38 cellular contexts compared by ENCODE assay signal in genomic region chr11:21104641-21105040, GRCh38.
"Had no signal": no experiment of that assay in that cellular context is flagged by ENCODE, and none has a peak within 500 bp of the region (broad histone marks: within the 10 kb centered on the region; RNA-seq: fewer than 3 reads in every experiment).

No MANE protein-coding gene starts in this region.

- H3K4me1 ChIP-seq: adrenal gland, ascending aorta, body of pancreas, breast epithelium had no signal

- H3K9me3 ChIP-seq: adrenal gland, ascending aorta, body of pancreas had no signal

- H3K9me3 Mint-ChIP-seq: activated naive CD8-positive, alpha-beta T cell treated with anti-CD3 and anti-CD28 coated beads for 36 hours; activated T-helper 1 cell treated with anti-CD3 and anti-CD28 coated beads, Interleukin-12 subunit alpha, Interleukin-12 subunit beta, Interleukin-2, Interleukin-4 antibody, amounts not matched to agents 30 ng/mL and 10 ng/mL and 1 ng/mL, durations not matched to agents 14 hours and 24 hours and 36 hours had no signal

- H3K36me3 Mint-ChIP-seq: activated naive CD4-positive, alpha-beta T cell treated with anti-CD3 and anti-CD28 coated beads, Interleukin-2, amount 10 ng/mL, durations not matched to agents 7 days and 5 days; activated naive CD4-positive, alpha-beta T cell treated with anti-CD3 and anti-CD28 coated beads, Interleukin-2, amount 50 U/mL, for 24 hours; activated naive CD8-positive, alpha-beta T cell; activated naive CD8-positive, alpha-beta T cell treated with anti-CD3 and anti-CD28 coated beads for 36 hours; activated naive CD8-positive, alpha-beta T cell treated with anti-CD3 and anti-CD28 coated beads, Interleukin-2, amount 10 ng/mL, durations not matched to agents 7 days and 5 days; brain had no signal

- H3K27me3 ChIP-seq: adrenal gland, ascending aorta, body of pancreas, brain microvascular endothelial cell, breast epithelium, cardiac muscle cell had no signal

- H3K4me3 ChIP-seq: adrenal gland, ascending aorta, body of pancreas, breast epithelium, cardiac muscle cell had no signal

- H3K27ac Mint-ChIP-seq: activated naive CD4-positive, alpha-beta T cell treated with anti-CD3 and anti-CD28 coated beads for 36 hours; activated naive CD4-positive, alpha-beta T cell treated with anti-CD3 and anti-CD28 coated beads, Interleukin-2, amount 10 ng/mL, durations not matched to agents 7 days and 5 days; activated naive CD4-positive, alpha-beta T cell treated with anti-CD3 and anti-CD28 coated beads, Interleukin-2, amount 50 U/mL, for 24 hours; activated naive CD4-positive, alpha-beta T cell treated with anti-CD3 and anti-CD28 coated beads, Interleukin-2, amount 50 U/mL, for 72 hours; activated naive CD8-positive, alpha-beta T cell; activated naive CD8-positive, alpha-beta T cell treated with anti-CD3 and anti-CD28 coated beads for 36 hours; activated naive CD8-positive, alpha-beta T cell treated with anti-CD3 and anti-CD28 coated beads, Interleukin-2, amount 10 ng/mL, durations not matched to agents 7 days and 5 days; activated naive CD8-positive, alpha-beta T cell treated with anti-CD3 and anti-CD28 coated beads, Interleukin-2, amount 50 U/mL, for 24 hours; activated T-cell treated with anti-CD3 and anti-CD28 coated beads, Interleukin-2, amount 50 U/mL, for 24 hours; activated T-cell treated with anti-CD3 and anti-CD28 coated beads, Interleukin-2, amount 50 U/mL, for 72 hours; activated T-helper 1 cell treated with anti-CD3 and anti-CD28 coated beads, Interleukin-12 subunit alpha, Interleukin-12 subunit beta, Interleukin-2, Interleukin-4 antibody, amounts not matched to agents 30 ng/mL and 10 ng/mL and 1 ng/mL, durations not matched to agents 14 hours and 24 hours and 36 hours; activated T-helper 17 cell treated with anti-CD3 and anti-CD28 coated beads, Interleukin-2, amount 50 U/mL, for 72 hours; activated T-helper 2 cell treated with anti-CD3 and anti-CD28 coated beads, Interferon-gamma antibody, Interleukin-2, Interleukin-4, amounts not matched to agents 10 μg/mL and 5 μg/mL and 100 μg/mL, durations not matched to agents 14 hours and 24 hours and 36 hours; brain had no signal

- H3K27ac ChIP-seq: adrenal gland, ascending aorta, body of pancreas, brain microvascular endothelial cell, breast epithelium, cardiac muscle cell had no signal

- H3K4me3 Mint-ChIP-seq: activated naive CD4-positive, alpha-beta T cell treated with anti-CD3 and anti-CD28 coated beads for 36 hours; activated naive CD4-positive, alpha-beta T cell treated with anti-CD3 and anti-CD28 coated beads, Interleukin-2, amount 10 ng/mL, durations not matched to agents 7 days and 5 days; activated naive CD4-positive, alpha-beta T cell treated with anti-CD3 and anti-CD28 coated beads, Interleukin-2, amount 50 U/mL, for 24 hours; activated naive CD8-positive, alpha-beta T cell; activated naive CD8-positive, alpha-beta T cell treated with anti-CD3 and anti-CD28 coated beads for 36 hours; activated naive CD8-positive, alpha-beta T cell treated with anti-CD3 and anti-CD28 coated beads, Interleukin-2, amount 10 ng/mL, durations not matched to agents 7 days and 5 days; activated naive CD8-positive, alpha-beta T cell treated with anti-CD3 and anti-CD28 coated beads, Interleukin-2, amount 50 U/mL, for 24 hours; activated T-cell treated with anti-CD3 and anti-CD28 coated beads, Interleukin-2, amount 50 U/mL, for 24 hours; activated T-cell treated with anti-CD3 and anti-CD28 coated beads, Interleukin-2, amount 50 U/mL, for 4 hours; activated T-cell treated with anti-CD3 and anti-CD28 coated beads, Interleukin-2, amount 50 U/mL, for 72 hours; activated T-helper 1 cell treated with anti-CD3 and anti-CD28 coated beads, Interleukin-12 subunit alpha, Interleukin-12 subunit beta, Interleukin-2, Interleukin-4 antibody, amounts not matched to agents 30 ng/mL and 10 ng/mL and 1 ng/mL, durations not matched to agents 14 hours and 24 hours and 36 hours; activated T-helper 17 cell treated with anti-CD3 and anti-CD28 coated beads, Interleukin-2, amount 50 U/mL, for 72 hours; brain; central memory CD8-positive, alpha-beta T cell had no signal

- H3K36me3 ChIP-seq: adrenal gland, ascending aorta, brain microvascular endothelial cell, breast epithelium, cardiac muscle cell had no signal

- H3K4me1 Mint-ChIP-seq: activated naive CD4-positive, alpha-beta T cell treated with anti-CD3 and anti-CD28 coated beads, Interleukin-2, amount 10 ng/mL, durations not matched to agents 7 days and 5 days; activated naive CD4-positive, alpha-beta T cell treated with anti-CD3 and anti-CD28 coated beads, Interleukin-2, amount 50 U/mL, for 24 hours; activated naive CD8-positive, alpha-beta T cell treated with anti-CD3 and anti-CD28 coated beads for 36 hours; activated naive CD8-positive, alpha-beta T cell treated with anti-CD3 and anti-CD28 coated beads, Interleukin-2, amount 10 ng/mL, durations not matched to agents 7 days and 5 days; activated naive CD8-positive, alpha-beta T cell treated with anti-CD3 and anti-CD28 coated beads, Interleukin-2, amount 50 U/mL, for 24 hours; activated T-helper 17 cell treated with anti-CD3 and anti-CD28 coated beads, Interleukin-2, amount 50 U/mL, for 72 hours; central memory CD8-positive, alpha-beta T cell had no signal

- H3K27me3 Mint-ChIP-seq: activated naive CD4-positive, alpha-beta T cell treated with anti-CD3 and anti-CD28 coated beads, Interleukin-2, amount 10 ng/mL, durations not matched to agents 7 days and 5 days; activated naive CD4-positive, alpha-beta T cell treated with anti-CD3 and anti-CD28 coated beads, Interleukin-2, amount 50 U/mL, for 24 hours; activated naive CD8-positive, alpha-beta T cell; activated naive CD8-positive, alpha-beta T cell treated with anti-CD3 and anti-CD28 coated beads for 36 hours; activated naive CD8-positive, alpha-beta T cell treated with anti-CD3 and anti-CD28 coated beads, Interleukin-2, amount 10 ng/mL, durations not matched to agents 7 days and 5 days; activated naive CD8-positive, alpha-beta T cell treated with anti-CD3 and anti-CD28 coated beads, Interleukin-2, amount 50 U/mL, for 24 hours; activated T-cell treated with anti-CD3 and anti-CD28 coated beads, Interleukin-2, amount 50 U/mL, for 24 hours; activated T-helper 17 cell treated with anti-CD3 and anti-CD28 coated beads, Interleukin-2, amount 50 U/mL, for 72 hours; brain; central memory CD8-positive, alpha-beta T cell had no signal

- DNase-seq: activated effector memory CD4-positive, alpha-beta T cell treated with anti-CD3 and anti-CD28 coated beads, Interleukin-2, amount 50 U/mL, for 16 hours; activated effector memory CD4-positive, alpha-beta T cell treated with Interleukin-2 at 50 U/mL for 16 hours; activated gamma-delta T cell; activated gamma-delta T cell treated with Interleukin-2 at 50 U/mL for 16 hours; activated naive CD4-positive, alpha-beta T cell; activated naive CD4-positive, alpha-beta T cell treated with anti-CD3 and anti-CD28 coated beads for 36 hours; activated naive CD4-positive, alpha-beta T cell treated with anti-CD3 and anti-CD28 coated beads, Interleukin-2, amount 10 ng/mL, durations not matched to agents 7 days and 5 days; activated naive CD4-positive, alpha-beta T cell treated with anti-CD3 and anti-CD28 coated beads, Interleukin-2, amount 50 U/mL, for 16 hours; activated naive CD4-positive, alpha-beta T cell treated with Interleukin-2 at 50 U/mL for 16 hours; activated naive CD8-positive, alpha-beta T cell treated with anti-CD3 and anti-CD28 coated beads for 36 hours; activated naive CD8-positive, alpha-beta T cell treated with anti-CD3 and anti-CD28 coated beads, Interleukin-2, amount 10 ng/mL, durations not matched to agents 7 days and 5 days; activated naive CD8-positive, alpha-beta T cell treated with anti-CD3 and anti-CD28 coated beads, Interleukin-2, amount 50 U/mL, for 24 hours; activated T-cell treated with anti-CD3 and anti-CD28 coated beads, Interleukin-2, amount 50 U/mL, for 1 hour; activated T-cell treated with anti-CD3 and anti-CD28 coated beads, Interleukin-2, amount 50 U/mL, for 24 hours; activated T-cell treated with anti-CD3 and anti-CD28 coated beads, Interleukin-2, amount 50 U/mL, for 4 hours; activated T-cell treated with anti-CD3 and anti-CD28 coated beads, Interleukin-2, amount 50 U/mL, for 48 hours; activated T-cell treated with anti-CD3 and anti-CD28 coated beads, Interleukin-2, amount 50 U/mL, for 72 hours; adrenal gland; amniotic stem cell; amygdala; anterior cingulate cortex; aorta; body of pancreas; brain microvascular endothelial cell; caudate nucleus; central memory CD4-positive, alpha-beta T cell; cerebellar nuclear complex had no signal
